ENCODE assay signal across 18 cellular contexts in genomic region chr6:112148103-112148502, GRCh38.
DNase-seq lines count a peak whose midpoint lies in the region; FAIRE-seq and TF ChIP-seq lines count a peak whose summit lies in the region.
"Had no signal": no experiment of that assay in that cellular context is flagged by ENCODE, and none has a peak within 500 bp of the region (broad histone marks: within the 10 kb centered on the region; RNA-seq: fewer than 3 reads in every experiment).

No MANE protein-coding gene starts in this region.

- no peak overlapping the region for H3K4ac ChIP-seq in H1 (replicated peaks; ENCODE audit: insufficient read length, low read depth, low read length)
- H3K4ac ChIP-seq in mesenchymal stem cell (ENCODE audit: low read depth in 1 of 2, low read length in 2 of 2) = no peak overlapping the region

- no peak overlapping the region for H2BK120ac ChIP-seq in H1 (replicated peaks; ENCODE audit: low read depth, low read length)
- no peak overlapping the region for H2BK120ac ChIP-seq in mesenchymal stem cell (ENCODE audit: low read depth, low read length)

- H3K23me2 ChIP-seq in H1 (ENCODE audit: low read depth, low read length) = no peaks in the 10 kb centered on the region

- no peak overlapping the region for H2BK12ac ChIP-seq in H1 (ENCODE audit: low read depth, low read length)
- no peak overlapping the region for H2BK12ac ChIP-seq in mesenchymal stem cell (ENCODE audit: low read length in 2 of 2)

- H2AK5ac ChIP-seq in H1 (ENCODE audit: low read depth, low read length) (no peak overlapping the region), mesenchymal stem cell (ENCODE audit: low read length, severe bottlenecking) (no peak overlapping the region)

- H3K23ac ChIP-seq in H1 (ENCODE audit: insufficient read length) (no peak overlapping the region), mesenchymal stem cell (ENCODE audit: low read length in 2 of 2) (no peak overlapping the region)

- CTCF ChIA-PET in H1 (lab: Charles Lee; ENCODE audit: partially characterized antibody) = no interaction called here

- POLR2A ChIA-PET in H1 (lab: Charles Lee; ENCODE audit: partially characterized antibody) = no interaction called here

- H3K79me1 ChIP-seq in H1 (ENCODE audit: low read depth, low read length) = no peaks in the 10 kb centered on the region
- no peaks in the 10 kb centered on the region for H3K79me1 ChIP-seq in mesenchymal stem cell (replicated peaks; ENCODE audit: low read length, poor library complexity, severe bottlenecking)

- H3K18ac ChIP-seq in H1 (ENCODE audit: extremely low read depth, low read length) (no peak overlapping the region), mesenchymal stem cell (ENCODE audit: low read depth in 1 of 2, low read length in 2 of 2) (no peak overlapping the region)

- 0 out of 4 replicates have a peak, but pooled peaks of 1 of the 2 experiments have one; percentile 9 for TF ChIP-seq RAD21 in H1 (IDR thresholded peaks at IDR 0.05 in 1 of 2, conservative IDR thresholded peaks at IDR 0.05 in 1 of 2; ENCODE audit: low read depth in 2 of 2, low read length in 2 of 2)

- H3K79me2 ChIP-seq in H1 (ENCODE audit: control insufficient read depth in 1 of 2, insufficient read depth in 2 of 2, low read length in 2 of 2) = no peaks in the 10 kb centered on the region

- no peaks in the 10 kb centered on the region for H3K9me3 ChIP-seq in H1 (ENCODE audit: insufficient read depth in 2 of 2, low read depth in 1 of 2, low read length in 1 of 2)
- no peaks in the 10 kb centered on the region for H3K9me3 ChIP-seq in mesenchymal stem cell (ENCODE audit: control insufficient read depth, low read length)
- no peaks in the 10 kb centered on the region for H3K9me3 ChIP-seq in uterus
- H3K9me3 ChIP-seq: A549, HAP-1 had no signal

- intact Hi-C loops in uterus (cut with DNase I; ENCODE audit: low total_unique reads) = no loop called here

- H3K27ac ChIP-seq in H1 (ENCODE audit: low read depth, low read length) = no peak overlapping the region
- no peak overlapping the region for H3K27ac ChIP-seq in mesenchymal stem cell (ENCODE audit: low read length, poor library complexity, severe bottlenecking)
- peak overlapping the region; percentile 83 to 95 for H3K27ac ChIP-seq in uterus
- no peak overlapping the region for H3K27ac ChIP-seq in caudate nucleus (ENCODE audit: low read depth, low read length)
- H3K27ac ChIP-seq: 22Rv1, A549, C4-2B had no signal

- WGBS in H1 (ENCODE audit: extremely low coverage in 1 of 2, insufficient coverage in 1 of 2, insufficient read length in 1 of 2, insufficient replicate concordance in 2 of 2, low coverage in 1 of 2, low lambda C conversion rate in 2 of 2, missing lambda C conversion rate in 1 of 2), 2 experiments = 89% methylated on average over 6 of the region's 6 CpGs; no CpG with 5 or more reads in 1 of the 2 experiments
- WGBS in mesenchymal stem cell = 88% methylated on average over 5 of the region's 6 CpGs

- H3K27me3 ChIP-seq in H1 (replicated peaks in 1 of 4; ENCODE audit: control insufficient read depth in 3 of 4, extremely low read depth in 1 of 4, insufficient read depth in 3 of 4, low read length in 3 of 4) (no peaks in the 10 kb centered on the region), mesenchymal stem cell (ENCODE audit: control insufficient read depth in 1 of 2, insufficient read depth in 1 of 2, low read length in 2 of 2) (no peaks in the 10 kb centered on the region), uterus (no peaks in the 10 kb centered on the region)

- H4K8ac ChIP-seq in H1 (ENCODE audit: extremely low read depth, insufficient read depth, low read length) (no peak overlapping the region), mesenchymal stem cell (ENCODE audit: low read length) (no peak overlapping the region)

- H3K14ac ChIP-seq in H1 (ENCODE audit: insufficient read length) (no peak overlapping the region), mesenchymal stem cell (ENCODE audit: low read length in 2 of 2) (no peak overlapping the region)

- H3K36me3 ChIP-seq in H1 (ENCODE audit: control insufficient read depth in 2 of 4, insufficient read depth in 4 of 4, low read length in 3 of 4) (no peaks in the 10 kb centered on the region), mesenchymal stem cell (ENCODE audit: control insufficient read depth in 1 of 2, insufficient read depth in 2 of 2, low read depth in 1 of 2, low read length in 2 of 2) (peaks cover 0 to 96% of the 10 kb centered on the region in 2 experiments), uterus (no peaks in the 10 kb centered on the region)
- H3K36me3 ChIP-seq: HAP-1 had no signal

- H3K56ac ChIP-seq in H1 (replicated peaks; ENCODE audit: insufficient read length, low read depth, low read length) = no peak overlapping the region

- TF ChIP-seq POLR2A in H1 (IDR thresholded peaks at IDR 0.05; ENCODE audit: control extremely low read depth in 1 of 2, low read depth in 2 of 2, low read length in 2 of 2) (no peak), uterus (IDR thresholded peaks at IDR 0.05) (no peak)

- H3K4me3 ChIP-seq in H1 (ENCODE audit: extremely low read depth in 1 of 4, insufficient read depth in 2 of 4, low read depth in 3 of 4, low read length in 4 of 4) (no peak overlapping the region), mesenchymal stem cell (ENCODE audit: insufficient read depth in 1 of 2, low read depth in 1 of 2, low read length in 2 of 2) (no peak overlapping the region), uterus (no peak overlapping the region)
- H3K4me3 ChIP-seq: A549, HAP-1 had no signal

- FAIRE-seq in H1 (lab: Jason Lieb, UNC) = no peak
- FAIRE-seq: A549, HepG2 had no signal

- H2AFZ ChIP-seq in H1 (ENCODE audit: low read length) (no peak overlapping the region), mesenchymal stem cell (ENCODE audit: low read depth, low read length) (no peak overlapping the region)

- DNase-seq in NCI-H82 (lab: John Stamatoyannopoulos, UW) (peak; percentile 9), NCI-H82 treated with DMSO at 0.1 percent for 48 hours (lab: John Stamatoyannopoulos, UW; ENCODE audit: unreplicated experiment) (no peak), H1 (ENCODE audit: low read depth in 1 of 2, low spot score in 2 of 2) (no peak), mesenchymal stem cell (no peak), uterus (no peak), nucleus accumbens (lab: John Stamatoyannopoulos, UW) (no peak), caudate nucleus (lab: John Stamatoyannopoulos, UW) (no peak)
- DNase-seq in activated CD4-positive, alpha-beta T cell treated with anti-CD3 and anti-CD28 coated beads for 4 hours = no peak
- DNase-seq: AML-193; CD4-positive, alpha-beta T cell; DMS153; DMS79; GF-D8 had no signal

- peak; percentile 3 to 16 (median 5); a peak in 2 of 4 replicates for TF ChIP-seq CTCF in H1 (IDR thresholded peaks at IDR 0.05; ENCODE audit: control extremely low read depth in 1 of 3, insufficient read depth in 1 of 3, low read depth in 1 of 3, low read length in 3 of 3)
- no peak for TF ChIP-seq CTCF in uterus (IDR thresholded peaks at IDR 0.05)

- no peak overlapping the region for H3K9ac ChIP-seq in H1 (replicated peaks in 1 of 4; ENCODE audit: extremely low read depth in 1 of 4, low read depth in 3 of 4, low read length in 3 of 4)
- no peak overlapping the region for H3K9ac ChIP-seq in mesenchymal stem cell (ENCODE audit: low read length)

- H4K20me1 ChIP-seq in H1 (replicated peaks in 1 of 2; ENCODE audit: control insufficient read depth in 1 of 2, insufficient read depth in 2 of 2, low read length in 2 of 2) = no peaks in the 10 kb centered on the region

- H4K5ac ChIP-seq in H1 (ENCODE audit: insufficient read length, low read depth, low read length) = no peak overlapping the region

- no peak for TF ChIP-seq EP300 in H1 (IDR thresholded peaks at IDR 0.05; ENCODE audit: borderline replicate concordance in 1 of 2, low read depth in 2 of 2, low read length in 2 of 2)

- no peak overlapping the region for H3K4me2 ChIP-seq in H1 (ENCODE audit: insufficient read depth in 1 of 2, low read depth in 2 of 2, low read length in 2 of 2)
- no peak overlapping the region for H3K4me2 ChIP-seq in mesenchymal stem cell (ENCODE audit: low read length, poor library complexity, severe bottlenecking)
- H3K4me2 ChIP-seq: A549 had no signal

- H2BK20ac ChIP-seq in H1 (ENCODE audit: low read length) = no peak overlapping the region

- H2BK5ac ChIP-seq in H1 (ENCODE audit: low read depth, low read length) (no peak overlapping the region), mesenchymal stem cell (ENCODE audit: low read depth, low read length, poor library complexity, severe bottlenecking) (no peak overlapping the region)

- H2BK15ac ChIP-seq in H1 (ENCODE audit: low read length) = no peak overlapping the region
- peak overlapping the region; percentile 93 for H2BK15ac ChIP-seq in mesenchymal stem cell (ENCODE audit: low read depth, poor library complexity, severe bottlenecking)

- H4K91ac ChIP-seq in H1 (replicated peaks; ENCODE audit: insufficient read length, low read length) (no peak overlapping the region), mesenchymal stem cell (ENCODE audit: low read length) (no peak overlapping the region)

- H3K4me1 ChIP-seq in H1 (replicated peaks in 1 of 4; ENCODE audit: control insufficient read depth in 3 of 4, insufficient read depth in 4 of 4, low read length in 3 of 4) (no peaks in the 10 kb centered on the region), mesenchymal stem cell (ENCODE audit: control insufficient read depth, insufficient read depth, low read depth, low read length) (no peaks in the 10 kb centered on the region), uterus (no peaks in the 10 kb centered on the region)
- H3K4me1 ChIP-seq: A549, HAP-1 had no signal

TF ChIP-seq in H1, 55 proteins besides CTCF, POLR2A, EP300 and RAD21 (continues in another document):
- TF ChIP-seq TBP (IDR thresholded peaks at IDR 0.05; ENCODE audit: low read depth, low read length) = no peak
- TF ChIP-seq CHD1 (IDR thresholded peaks at IDR 0.05; ENCODE audit: low read depth, low read length) = no peak
- TF ChIP-seq, protein P1, sequence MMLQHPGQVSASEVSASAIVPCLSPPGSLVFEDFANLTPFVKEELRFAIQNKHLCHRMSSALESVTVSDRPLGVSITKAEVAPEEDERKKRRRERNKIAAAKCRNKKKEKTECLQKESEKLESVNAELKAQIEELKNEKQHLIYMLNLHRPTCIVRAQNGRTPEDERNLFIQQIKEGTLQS (IDR thresholded peaks at IDR 0.05; ENCODE audit: insufficient read depth, low read depth, low read length) = no peak
- no peak for TF ChIP-seq CTBP2 (IDR thresholded peaks at IDR 0.05; ENCODE audit: borderline replicate concordance, insufficient read depth, insufficient read length, low read length)
- no peak for TF ChIP-seq EGR1 (IDR thresholded peaks at IDR 0.05; ENCODE audit: borderline replicate concordance, low read depth, low read length)
- TF ChIP-seq BCL11A (IDR thresholded peaks at IDR 0.05; ENCODE audit: low read depth in 2 of 2, low read length in 2 of 2) = no peak
- TF ChIP-seq TCF12 (IDR thresholded peaks at IDR 0.05; ENCODE audit: low read depth, low read length) = no peak
- TF ChIP-seq ASH2L (IDR thresholded peaks at IDR 0.05; ENCODE audit: low read length) = no peak

Comparison
In these comparisons a context has a peak if more than half of its experiments do, and no peak if none do; other contexts are left out.
1. H3K27ac ChIP-seq: peak in uterus (2 of 2); none in H1 (single experiment), mesenchymal stem cell (single experiment) and caudate nucleus (single experiment).
2. CTCF ChIP-seq: peak in H1 (3 of 3); none in uterus (0 of 4).